Comparison of ENCODE assay signal across 15 cellular contexts in genomic region chr9:114180701-114181582, GRCh38. TPM values are rescaled to one million over a fixed set of nuclear protein-coding genes. Genes with fewer than 3 reads are reported as not detected.
A peak's percentile ranks its signal among the peaks of the same experiment; 100 is the strongest.
DNase-seq lines count a peak whose midpoint lies in the region; FAIRE-seq and TF ChIP-seq lines count a peak whose summit lies in the region.
"Had no signal": no experiment of that assay in that cellular context is flagged by ENCODE, and none has a peak within 500 bp of the region (broad histone marks: within the 10 kb centered on the region; RNA-seq: fewer than 3 reads in every experiment).

No MANE protein-coding gene starts in this region.

- H3K4me1 ChIP-seq in sigmoid colon (peaks cover 0 to 56% (median 54%) of the 10 kb centered on the region in 4 donors), A673 (ENCODE audit: insufficient read depth, low read length, poor library complexity, severe bottlenecking) (peaks cover 23% of the 10 kb centered on the region)

- no peaks in the 10 kb centered on the region for H3K36me3 ChIP-seq in sigmoid colon
- H3K36me3 ChIP-seq in A673 (ENCODE audit: insufficient read depth, low read length, poor library complexity, severe bottlenecking): no peaks in the 10 kb centered on the region
- H3K36me3 ChIP-seq: tibial nerve had no signal

- H3K4me3 ChIP-seq in sigmoid colon: no peak overlapping the region
- H3K4me3 ChIP-seq in A673 (ENCODE audit: low read depth, low read length, poor library complexity, severe bottlenecking): no peak overlapping the region
- H3K4me3 ChIP-seq: tibial nerve had no signal

- no peak for TF ChIP-seq CTCF in sigmoid colon (IDR thresholded peaks at IDR 0.05)
- TF ChIP-seq CTCF in A673 (conservative IDR thresholded peaks at IDR 0.05; ENCODE audit: low read depth, low read length): no peak

- DNase-seq in ELF-1 (ENCODE audit: low read depth, low spot score) (peak; percentile 64), left kidney (ENCODE audit: low read depth, low spot score) (peak; percentile 89), sigmoid colon (peak; percentile 74), A673 (ENCODE audit: low spot score) (no peak), HT-29 (ENCODE audit: low spot score) (no peak), D341Med (ENCODE audit: low spot score) (no peak), NCI-H2196 treated with DMSO at 0.1 percent for 48 hours (lab: John Stamatoyannopoulos, UW; ENCODE audit: unreplicated experiment) (no peak)
- DNase-seq: activated CD4-positive, alpha-beta T cell treated with anti-CD3 and anti-CD28 coated beads for 1 hour; activated T-cell treated with anti-CD3 and anti-CD28 coated beads, Interleukin-2, amount 50 U/mL, for 72 hours; NCI-H1048; retina had no signal

- BruUV-seq in A673 (replicated peaks; lab: Mats Ljungman, UMichigan): no TSS peak

- POLR2A ChIA-PET in A673 (lab: Charles Lee; ENCODE audit: low non-redundant PET): no interaction called here

- no peak for TF ChIP-seq POLR2A in sigmoid colon (IDR thresholded peaks at IDR 0.05)

- peak overlapping the region; percentile 54 to 68 (median 60) for H3K27ac ChIP-seq in sigmoid colon
- no peak overlapping the region for H3K27ac ChIP-seq in A673 (ENCODE audit: low read depth, low read length, poor library complexity, severe bottlenecking)

- 51 to 65% methylated on average over 14 of the region's 14 CpGs for WGBS in sigmoid colon, 2 donors

- CTCF ChIA-PET in A673 (lab: Charles Lee): no interaction called here

- H3K9me3 ChIP-seq in sigmoid colon (no peaks in the 10 kb centered on the region), A673 (ENCODE audit: low read depth, low read length, poor library complexity, severe bottlenecking) (no peaks in the 10 kb centered on the region)
- H3K9me3 ChIP-seq: tibial nerve had no signal

- FAIRE-seq in endometrium (lab: Jason Lieb, UNC): peak; percentile 35
- FAIRE-seq: frontal cortex, G401.6 had no signal

- intact Hi-C loops in sigmoid colon (cut with DNase I): no loop called here
- intact Hi-C loops in A673 (cut with micrococcal nuclease; ENCODE audit: unreplicated experiment): no loop called here

- H3K27me3 ChIP-seq in sigmoid colon (no peaks in the 10 kb centered on the region), A673 (replicated peaks; ENCODE audit: insufficient read depth, low read depth, low read length, poor library complexity) (no peaks in the 10 kb centered on the region)
- H3K27me3 ChIP-seq: tibial nerve had no signal

- TF ChIP-seq EP300 in sigmoid colon (IDR thresholded peaks at IDR 0.05): no peak

RNA-seq across cellular contexts. Expression of gene COL27A1, which starts 25.6 kb away (rescaled TPM):
- total RNA-seq in sigmoid colon: 10 to 100 TPM in 1 of 4 donors, 1 to 10 TPM in 3; 2.0 to 13.3 (median 7.1) TPM
- 1 to 10 TPM; 1.4 to 5.5 (median 1.8) TPM for polyA plus RNA-seq in sigmoid colon
- 37.0 and 37.6 TPM in 2 replicates for total RNA-seq in A673 (2021)
- total RNA-seq in HT-29 (2014; rRNA removed; shearing (Covaris generic)): 14.5 and 17.6 TPM in 2 replicates

Comparison
In these comparisons a context has a peak if more than half of its experiments do, and no peak if none do; other contexts are left out.
1. DNase-seq: peak in ELF-1 (single experiment), left kidney (single experiment) and sigmoid colon (single experiment); none in A673 (single experiment), HT-29 (single experiment), D341Med (single experiment) and NCI-H2196 treated with DMSO at 0.1 percent for 48 hours (single experiment).